In the genomic region with DNA sequence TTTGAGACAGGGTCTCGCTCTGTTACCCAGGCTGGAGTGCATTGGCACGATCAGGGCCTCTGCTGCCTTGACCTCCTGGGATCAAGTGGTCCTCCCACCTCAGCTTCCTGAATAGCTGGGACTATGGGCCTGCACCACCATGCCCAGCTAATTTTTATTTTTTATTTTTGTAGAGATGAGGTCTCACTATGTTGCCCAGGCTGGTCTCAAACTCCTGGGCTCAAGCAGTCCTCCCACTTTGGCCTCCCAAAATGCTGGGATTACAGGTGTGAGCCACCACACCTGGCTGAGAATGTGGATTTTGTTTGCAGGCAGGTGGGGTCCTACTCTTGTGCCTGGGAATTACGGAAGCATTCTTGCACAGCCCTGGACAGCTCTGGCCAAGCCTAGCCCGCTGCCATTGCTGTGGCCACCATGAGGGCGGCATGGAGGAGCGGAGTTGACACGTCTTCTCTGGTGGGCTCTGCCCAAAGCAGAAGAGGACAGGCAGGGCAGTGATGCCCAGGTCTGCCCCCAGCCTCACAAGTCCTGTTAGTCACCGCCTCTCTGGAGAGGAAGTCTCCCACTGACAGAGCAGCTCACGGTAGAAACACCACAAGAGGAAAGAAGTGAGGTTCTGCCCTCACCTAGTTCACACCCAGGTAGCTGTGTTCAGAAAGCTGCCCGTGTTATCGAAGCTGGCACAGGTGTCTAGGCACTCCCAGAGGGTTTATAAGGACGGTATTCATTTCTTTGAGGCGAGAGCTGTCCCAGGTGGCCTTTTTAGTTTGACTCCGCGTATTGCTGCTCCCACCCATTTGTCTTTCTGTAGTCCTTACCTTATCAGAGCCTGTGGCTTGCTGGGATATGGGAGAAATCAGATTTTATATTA, we compare ENCODE assay signal across 30 cellular contexts. TPM values are rescaled to one million over a fixed set of nuclear protein-coding genes. Genes with fewer than 3 reads are reported as not detected.
A peak's percentile ranks its signal among the peaks of the same experiment; 100 is the strongest.
DNase-seq lines count a peak whose midpoint lies in the region; ATAC-seq and TF ChIP-seq lines count a peak whose summit lies in the region.
"Had no signal": no experiment of that assay in that cellular context is flagged by ENCODE, and none has a peak within 500 bp of the region (broad histone marks: within the 10 kb centered on the region; RNA-seq: fewer than 3 reads in every experiment).

No MANE protein-coding gene starts in this region.

- in situ Hi-C loops in transverse colon (cut with MboI; ENCODE audit: low pct_ligation_motif_present in 1 of 4, low pct_unique_long_range_greater_than_20kb in 1 of 4, low sequenced_read_pairs in 3 of 4) = loop anchor here in 1 of 4 donors (25.0 kb wide), 1 partner anchor 168 kb away; no protein-coding TSS in a partner anchor

- intact Hi-C loops in dendritic cell treated with granulocyte-macrophage colony-stimulating factor and Interleukin-4, amounts not matched to agents 40 ng/mL and 50 ng/mL, for 4 days (cut with micrococcal nuclease) = no loop called here
- intact Hi-C loops in transverse colon (cut with DNase I; ENCODE audit: low total_unique reads) = no loop called here

- no peak for TF ChIP-seq EP300 in transverse colon (IDR thresholded peaks at IDR 0.05; ENCODE audit: low read depth)

- H3K4me3 ChIP-seq in transverse colon = no peak overlapping the region
- H3K4me3 ChIP-seq: BLaER1 treated with 17β-estradiol and CSF1 and Interleukin-3, amounts not matched to agents 10 nM and 100 nM; gastrocnemius medialis; hepatocyte; left ventricle myocardium inferior; SK-N-MC; testis had no signal

- H3K9me3 Mint-ChIP-seq in dendritic cell treated with granulocyte-macrophage colony-stimulating factor and Interleukin-4, amounts not matched to agents 40 ng/mL and 50 ng/mL, for 4 days = no peaks in the 10 kb centered on the region
- H3K9me3 Mint-ChIP-seq: activated CD4-positive, alpha-beta memory T cell treated with anti-CD3 and anti-CD28 coated beads for 36 hours; activated naive CD4-positive, alpha-beta T cell treated with anti-CD3 and anti-CD28 coated beads, Interleukin-2, amount 50 U/mL, for 72 hours; activated T-helper 2 cell treated with anti-CD3 and anti-CD28 coated beads, Interferon-gamma antibody, Interleukin-2, Interleukin-4, amounts not matched to agents 10 μg/mL and 5 μg/mL and 100 μg/mL, durations not matched to agents 14 hours and 24 hours and 36 hours; IgD-negative memory B cell; T-helper 1 cell treated with Interleukin-12 subunit alpha and Interleukin-12 subunit beta and Interleukin-4 antibody, amounts not matched to agents 30 μg/mL and 1 μg/mL, for 36 hours had no signal

- WGBS in transverse colon (ENCODE audit: low coverage in 1 of 2), 2 donors = 68 to 79% methylated on average over 3 to 15 of the region's 15 CpGs

- H3K27ac ChIP-seq in transverse colon = peak overlapping the region; percentile 70 to 87 (median 84)
- H3K27ac ChIP-seq: gastrocnemius medialis, hepatocyte, left ventricle myocardium inferior, SK-N-MC, testis had no signal

- peaks cover 5% of the 10 kb centered on the region for H3K27me3 Mint-ChIP-seq in dendritic cell treated with granulocyte-macrophage colony-stimulating factor and Interleukin-4, amounts not matched to agents 40 ng/mL and 50 ng/mL, for 4 days
- H3K27me3 Mint-ChIP-seq: activated CD4-positive, alpha-beta memory T cell treated with anti-CD3 and anti-CD28 coated beads for 36 hours; IgD-negative memory B cell had no signal

- DNase-seq in NCI-H2171 treated with DMSO at 0.1 percent for 48 hours (lab: John Stamatoyannopoulos, UW) (peak; percentile 37), mesenteric fat pad (ENCODE audit: low spot score) (peak; percentile 71), transverse colon (peak; percentile 73), activated T-cell treated with anti-CD3 and anti-CD28 coated beads for 4 hours (no peak)
- DNase-seq: activated CD4-positive, alpha-beta memory T cell treated with anti-CD3 and anti-CD28 coated beads for 36 hours; activated CD4-positive, CD25-positive, alpha-beta regulatory T cell treated with anti-CD3 and anti-CD28 coated beads, Interleukin-2, amount 50 U/mL, for 72 hours; anterior cingulate cortex; DMS79 treated with DMSO at 0.1 percent for 48 hours; gastrocnemius medialis; HCEC 1CT; left ventricle myocardium inferior; NCI-H1105; NCI-H1930; NCI-H345; NCI-H748 treated with DMSO at 0.1 percent for 48 hours; RPMI8226; stimulated activated CD4-positive, alpha-beta T cell treated with anti-CD3 and anti-CD28 coated beads, Interleukin-15, amount 100 ng/mL, for 24 hours; stimulated activated naive CD4-positive, alpha-beta T cell; testis had no signal

- peak overlapping the region; percentile 43 for H3K27ac Mint-ChIP-seq in dendritic cell treated with granulocyte-macrophage colony-stimulating factor and Interleukin-4, amounts not matched to agents 40 ng/mL and 50 ng/mL, for 4 days
- H3K27ac Mint-ChIP-seq: activated CD4-positive, alpha-beta memory T cell treated with anti-CD3 and anti-CD28 coated beads for 36 hours; activated naive CD4-positive, alpha-beta T cell treated with anti-CD3 and anti-CD28 coated beads, Interleukin-2, amount 50 U/mL, for 72 hours; activated T-helper 2 cell treated with anti-CD3 and anti-CD28 coated beads, Interferon-gamma antibody, Interleukin-2, Interleukin-4, amounts not matched to agents 10 μg/mL and 5 μg/mL and 100 μg/mL, durations not matched to agents 14 hours and 24 hours and 36 hours; T-helper 1 cell treated with Interleukin-12 subunit alpha and Interleukin-12 subunit beta and Interleukin-4 antibody, amounts not matched to agents 30 μg/mL and 1 μg/mL, for 36 hours had no signal

- H3K4me1 Mint-ChIP-seq in dendritic cell treated with granulocyte-macrophage colony-stimulating factor and Interleukin-4, amounts not matched to agents 40 ng/mL and 50 ng/mL, for 4 days (ENCODE audit: low read depth) = peaks cover 30% of the 10 kb centered on the region

- peak; percentile 19 for TF ChIP-seq POLR2A in transverse colon (IDR thresholded peaks at IDR 0.05)

- H3K4me3 Mint-ChIP-seq in dendritic cell treated with granulocyte-macrophage colony-stimulating factor and Interleukin-4, amounts not matched to agents 40 ng/mL and 50 ng/mL, for 4 days = no peak overlapping the region
- H3K4me3 Mint-ChIP-seq: activated CD4-positive, alpha-beta memory T cell treated with anti-CD3 and anti-CD28 coated beads for 36 hours; IgD-negative memory B cell; T-helper 1 cell treated with Interleukin-12 subunit alpha and Interleukin-12 subunit beta and Interleukin-4 antibody, amounts not matched to agents 30 μg/mL and 1 μg/mL, for 36 hours had no signal

- ATAC-seq in GM21528 (IDR thresholded peaks at IDR 0.05; ENCODE audit: low FRiP score, unreplicated experiment) = no peak
- no peak for ATAC-seq in HG03460 (IDR thresholded peaks at IDR 0.05; ENCODE audit: unreplicated experiment)
- ATAC-seq: activated naive CD4-positive, alpha-beta T cell treated with anti-CD3 and anti-CD28 coated beads, Interleukin-2, amount 50 U/mL, for 72 hours; gastrocnemius medialis had no signal

- H3K36me3 Mint-ChIP-seq in dendritic cell treated with granulocyte-macrophage colony-stimulating factor and Interleukin-4, amounts not matched to agents 40 ng/mL and 50 ng/mL, for 4 days (ENCODE audit: low read depth) = no peaks in the 10 kb centered on the region
- H3K36me3 Mint-ChIP-seq: activated CD4-positive, alpha-beta memory T cell treated with anti-CD3 and anti-CD28 coated beads for 36 hours; activated naive CD4-positive, alpha-beta T cell treated with anti-CD3 and anti-CD28 coated beads, Interleukin-2, amount 50 U/mL, for 72 hours; IgD-negative memory B cell had no signal

- no peaks in the 10 kb centered on the region for H3K9me3 ChIP-seq in transverse colon
- H3K9me3 ChIP-seq: BLaER1 treated with 17β-estradiol and CSF1 and Interleukin-3, amounts not matched to agents 10 nM and 100 nM; Caco-2; gastrocnemius medialis; left ventricle myocardium inferior; testis had no signal

- H3K27me3 ChIP-seq in transverse colon = no peaks in the 10 kb centered on the region
- H3K27me3 ChIP-seq: BLaER1 treated with 17β-estradiol and CSF1 and Interleukin-3, amounts not matched to agents 10 nM and 100 nM; gastrocnemius medialis; hepatocyte; testis had no signal

- no peaks in the 10 kb centered on the region for H3K36me3 ChIP-seq in transverse colon
- H3K36me3 ChIP-seq: BLaER1 treated with 17β-estradiol and CSF1 and Interleukin-3, amounts not matched to agents 10 nM and 100 nM; gastrocnemius medialis; left ventricle myocardium inferior had no signal

- H3K4me1 ChIP-seq in transverse colon = peaks cover 8 to 51% (median 26%) of the 10 kb centered on the region in 4 donors
- H3K4me1 ChIP-seq: Caco-2, gastrocnemius medialis, left ventricle myocardium inferior, testis had no signal

- no peak for TF ChIP-seq CTCF in transverse colon (IDR thresholded peaks at IDR 0.05)

RNA-seq across cellular contexts. Expression of a gene that starts 46.2 kb away (rescaled TPM):
- total RNA-seq in mesenteric fat pad (11.8 TPM), transverse colon (10 to 100 TPM; 11.5 to 59.5 (median 14.4) TPM)
